Comparison of ENCODE assay signal across 8 cellular contexts in genomic region chr11:65429069-65429681, GRCh38. TPM values are rescaled to one million over a fixed set of nuclear protein-coding genes. Genes with fewer than 3 reads are reported as not detected.
A peak's percentile ranks its signal among the peaks of the same experiment; 100 is the strongest.
DNase-seq lines count a peak whose midpoint lies in the region; ATAC-seq and TF ChIP-seq lines count a peak whose summit lies in the region.

No MANE protein-coding gene starts in this region.

- H3K4me1 ChIP-seq in ascending aorta: peaks cover 7 to 39% of the 10 kb centered on the region in 2 donors
- H3K4me1 ChIP-seq in thymus (ENCODE audit: control insufficient read depth, insufficient read depth, low read length): peaks cover 32% of the 10 kb centered on the region

- no peaks in the 10 kb centered on the region for H3K9me3 ChIP-seq in ascending aorta
- no peaks in the 10 kb centered on the region for H3K9me3 ChIP-seq in thymus (ENCODE audit: control insufficient read depth)

- H3K27ac ChIP-seq in ascending aorta (peak overlapping the region; percentile 66 to 78), thymus (ENCODE audit: low read depth) (peak overlapping the region; percentile 58)

- H3K36me3 ChIP-seq in ascending aorta: peaks cover 36 to 62% of the 10 kb centered on the region in 2 donors
- peaks cover 7% of the 10 kb centered on the region for H3K36me3 ChIP-seq in thymus (ENCODE audit: control insufficient read depth, insufficient read depth)

- TF ChIP-seq CTCF in ascending aorta (IDR thresholded peaks at IDR 0.05): no peak

- WGBS in thymus: 50% methylated on average over 9 of the region's 9 CpGs

- peak; percentile 52 for DNase-seq in Daoy (ENCODE audit: low read depth)
- DNase-seq in NCI-H2227 treated with DMSO at 0.1 percent for 48 hours (lab: John Stamatoyannopoulos, UW): peak; percentile 48
- peak in 1 of 2 donors; percentile 64 for DNase-seq in ascending aorta (ENCODE audit: low spot score in 2 of 2)
- DNase-seq in left lobe of liver (ENCODE audit: low spot score): peak; percentile 57
- no peak for DNase-seq in hepatic stellate cell (ENCODE audit: low spot score)

- intact Hi-C loops in ascending aorta (cut with DNase I): no loop called here

- ATAC-seq in left lobe of liver (peak; percentile 4), GM19324 (IDR thresholded peaks at IDR 0.05; ENCODE audit: low FRiP score, unreplicated experiment) (no peak), HG03135 (IDR thresholded peaks at IDR 0.05; ENCODE audit: unreplicated experiment) (no peak)

- peak overlapping the region; percentile 56 to 80 for H3K4me3 ChIP-seq in ascending aorta
- no peak overlapping the region for H3K4me3 ChIP-seq in thymus (ENCODE audit: low read length)

- no peaks in the 10 kb centered on the region for H3K27me3 ChIP-seq in ascending aorta
- no peaks in the 10 kb centered on the region for H3K27me3 ChIP-seq in thymus (ENCODE audit: control insufficient read depth, insufficient read depth)

RNA-seq across cellular contexts. Expression of gene NEAT1, which starts 6.6 kb away (rescaled TPM):
- 1.8 and 2.6 TPM in 2 replicates for total RNA-seq in Daoy (2014; rRNA removed; shearing (Covaris generic))
- total RNA-seq in ascending aorta (180 TPM), left lobe of liver (766 TPM)
- polyA plus RNA-seq in thymus: 3,325 TPM

RNA-seq across cellular contexts. Expression of gene FRMD8, which starts 42.7 kb away (rescaled TPM):
- 48.9 and 62.3 TPM in 2 replicates for total RNA-seq in Daoy (2014; rRNA removed; shearing (Covaris generic))
- total RNA-seq in ascending aorta (99.3 TPM), left lobe of liver (9.3 TPM)
- polyA plus RNA-seq in thymus: 21.4 TPM

RNA-seq across cellular contexts. Expression of gene SLC25A45, which starts 46.7 kb away (rescaled TPM):
- 0.23 TPM in 1 of 2 replicates, not detected in the other for total RNA-seq in Daoy (2014; rRNA removed; shearing (Covaris generic))
- 11.4 TPM for total RNA-seq in ascending aorta
- 14.5 TPM for total RNA-seq in left lobe of liver
- polyA plus RNA-seq in thymus: 35.3 TPM

Comparison
In these comparisons a context has a peak if more than half of its experiments do, and no peak if none do; other contexts are left out.
1. RNA of gene NEAT1, which starts 6.6 kb away (total RNA-seq): 766 TPM in left lobe of liver (single experiment) and 180 TPM in ascending aorta (single experiment); 1.8 to 2.6 TPM in Daoy; every median in the first group is over 10 times any median in the second.
2. RNA of gene SLC25A45, which starts 46.7 kb away (total RNA-seq): 14.5 TPM in left lobe of liver (single experiment) and 11.4 TPM in ascending aorta (single experiment); 0.23 TPM in Daoy; every median in the first group is over 10 times any median in the second.